27 cellular contexts compared by ENCODE assay signal in the genomic region with DNA sequence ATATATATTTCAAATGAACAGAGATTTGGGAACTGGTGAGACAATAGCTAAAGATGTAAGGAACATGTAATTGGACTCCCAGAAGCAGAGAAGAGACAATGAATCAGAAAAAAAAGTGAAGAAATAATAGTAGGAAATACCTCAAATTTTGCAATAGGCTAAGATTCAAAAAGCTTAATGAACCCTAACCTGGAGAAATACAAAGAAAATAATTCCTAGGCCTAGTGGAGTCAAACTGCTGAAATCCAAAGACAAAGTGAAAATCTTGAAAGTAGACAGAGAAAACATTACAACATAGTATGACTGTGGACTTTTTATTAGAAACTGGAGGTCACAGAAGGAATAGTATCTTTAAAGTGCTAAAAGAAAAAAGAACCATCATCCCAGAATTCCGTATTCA.
"Had no signal": no experiment of that assay in that cellular context is flagged by ENCODE, and none has a peak within 500 bp of the region (broad histone marks: within the 10 kb centered on the region; RNA-seq: fewer than 3 reads in every experiment).

No MANE protein-coding gene starts in this region.

- H3K4me1 ChIP-seq: left ventricle myocardium inferior, neural progenitor cell, stomach, testis, thyroid gland, transverse colon, upper lobe of left lung had no signal

- DNase-seq: hypothalamus; immature natural killer cell; islet precursor cell; left ventricle myocardium inferior; mesendoderm; naive B cell; natural killer cell; nephron progenitor cell; occipital lobe; retina; right cardiac atrium; stimulated activated CD4-positive, alpha-beta T cell treated with anti-CD3 and anti-CD28 coated beads, Interleukin-12 subunit alpha, Interleukin-12 subunit beta, amount 100 ng/mL, for 4 hours; stimulated activated CD4-positive, alpha-beta T cell treated with anti-CD3 and anti-CD28 coated beads, Interleukin-15, amount 100 ng/mL, for 24 hours; stimulated activated CD4-positive, alpha-beta T cell treated with anti-CD3 and anti-CD28 coated beads, Interleukin-2, amount 100 ng/mL, for 24 hours; stimulated activated CD4-positive, alpha-beta T cell treated with anti-CD3 and anti-CD28 coated beads, Interleukin-4, amount 100 ng/mL, for 1 hour; stimulated activated naive B cell treated with anti-CD40 and anti-IgM and Interleukin-4, amounts not matched to agents 10 μg/mL and 1 μg/mL and 100 μg/mL, for 72 hours; stimulated activated naive CD8-positive, alpha-beta T cell treated with anti-CD3 and anti-CD28 coated beads, Interleukin-15, Interleukin-2, amounts not matched to agents 100 U/mL and 50 U/mL, for 24 hours; stomach; testis; thyroid gland; transverse colon; upper lobe of left lung had no signal

- ATAC-seq: natural killer cell; right cardiac atrium; sciatic nerve; stimulated activated naive B cell treated with anti-CD40 and anti-IgM and Interleukin-4, amounts not matched to agents 10 μg/mL and 1 μg/mL and 100 μg/mL, for 72 hours; stimulated activated naive CD8-positive, alpha-beta T cell treated with anti-CD3 and anti-CD28 coated beads, Interleukin-15, Interleukin-2, amounts not matched to agents 100 U/mL and 50 U/mL, for 24 hours had no signal

- H3K9me3 ChIP-seq: neutrophil, stomach, testis, thyroid gland, upper lobe of left lung had no signal

- H3K4me3 ChIP-seq: left ventricle myocardium inferior, lung, neural progenitor cell, skin epidermis, stomach, testis, thyroid gland, transverse colon, upper lobe of left lung had no signal

- H3K27me3 ChIP-seq: neural progenitor cell, neutrophil, stomach, testis, thyroid gland, transverse colon, upper lobe of left lung had no signal

- H3K36me3 ChIP-seq: left ventricle myocardium inferior, neural progenitor cell, neutrophil, thyroid gland, transverse colon, upper lobe of left lung had no signal

- H3K27ac ChIP-seq: left ventricle myocardium inferior, neural progenitor cell, neutrophil, skin epidermis, stomach, testis, thyroid gland, transverse colon, upper lobe of left lung had no signal
